ENCODE assay signal across 1 cellular context in the genomic region with DNA sequence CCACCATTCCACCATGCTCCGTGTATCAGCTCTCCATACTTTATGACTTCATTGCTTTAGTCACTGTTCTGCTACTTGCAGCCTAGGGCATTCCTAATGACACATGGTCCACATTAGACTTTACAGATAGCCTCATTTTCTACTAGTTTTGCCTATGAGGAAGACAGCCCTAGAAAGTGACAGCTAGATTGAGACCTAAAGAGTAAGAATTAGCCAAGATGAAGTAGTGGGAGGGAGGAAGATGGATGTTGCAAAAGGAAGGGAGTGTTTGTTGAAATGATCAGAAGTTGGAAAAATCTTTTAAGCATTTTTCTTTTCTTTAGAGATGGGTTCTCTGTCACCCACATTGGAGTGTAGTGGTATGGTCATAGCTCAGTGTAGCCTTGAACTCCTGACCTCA.
TF ChIP-seq lines count a peak whose summit lies in the region.

No MANE protein-coding gene starts in this region.

TF ChIP-seq in SK-N-SH, 30 proteins besides CTCF, POLR2A, EP300 and RAD21:
- TF ChIP-seq MAX (IDR thresholded peaks at IDR 0.05; ENCODE audit: low read depth), result no peak
- TF ChIP-seq, protein P1, sequence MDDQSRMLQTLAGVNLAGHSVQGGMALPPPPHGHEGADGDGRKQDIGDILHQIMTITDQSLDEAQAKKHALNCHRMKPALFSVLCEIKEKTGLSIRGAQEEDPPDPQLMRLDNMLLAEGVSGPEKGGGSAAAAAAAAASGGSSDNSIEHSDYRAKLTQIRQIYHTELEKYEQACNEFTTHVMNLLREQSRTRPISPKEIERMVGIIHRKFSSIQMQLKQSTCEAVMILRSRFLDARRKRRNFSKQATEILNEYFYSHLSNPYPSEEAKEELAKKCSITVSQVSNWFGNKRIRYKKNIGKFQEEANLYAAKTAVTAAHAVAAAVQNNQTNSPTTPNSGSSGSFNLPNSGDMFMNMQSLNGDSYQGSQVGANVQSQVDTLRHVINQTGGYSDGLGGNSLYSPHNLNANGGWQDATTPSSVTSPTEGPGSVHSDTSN (IDR thresholded peaks at IDR 0.05), result no peak
- TF ChIP-seq MXI1 (IDR thresholded peaks at IDR 0.05; ENCODE audit: low read depth, low read length), result no peak
- TF ChIP-seq GABPA (IDR thresholded peaks at IDR 0.05; ENCODE audit: low read depth), result no peak
- TF ChIP-seq TEAD4 (IDR thresholded peaks at IDR 0.05; ENCODE audit: borderline replicate concordance, insufficient read depth), result no peak
- TF ChIP-seq, protein P2, sequence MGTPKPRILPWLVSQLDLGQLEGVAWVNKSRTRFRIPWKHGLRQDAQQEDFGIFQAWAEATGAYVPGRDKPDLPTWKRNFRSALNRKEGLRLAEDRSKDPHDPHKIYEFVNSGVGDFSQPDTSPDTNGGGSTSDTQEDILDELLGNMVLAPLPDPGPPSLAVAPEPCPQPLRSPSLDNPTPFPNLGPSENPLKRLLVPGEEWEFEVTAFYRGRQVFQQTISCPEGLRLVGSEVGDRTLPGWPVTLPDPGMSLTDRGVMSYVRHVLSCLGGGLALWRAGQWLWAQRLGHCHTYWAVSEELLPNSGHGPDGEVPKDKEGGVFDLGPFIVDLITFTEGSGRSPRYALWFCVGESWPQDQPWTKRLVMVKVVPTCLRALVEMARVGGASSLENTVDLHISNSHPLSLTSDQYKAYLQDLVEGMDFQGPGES (IDR thresholded peaks at IDR 0.05; ENCODE audit: low read depth, low read length), result no peak
- no peak for TF ChIP-seq JUND (IDR thresholded peaks at IDR 0.05)
- no peak for TF ChIP-seq POLR2AphosphoS5 (IDR thresholded peaks at IDR 0.05; ENCODE audit: low read depth, low read length)
- no peak for TF ChIP-seq NRF1 (IDR thresholded peaks at IDR 0.05; ENCODE audit: low read depth, low read length)
- TF ChIP-seq SMC3 (IDR thresholded peaks at IDR 0.05; ENCODE audit: low read depth, low read length), result no peak
- TF ChIP-seq EZH2phosphoT487 (IDR thresholded peaks at IDR 0.05; ENCODE audit: borderline replicate concordance, low read depth), result no peak
